In the genomic region with DNA sequence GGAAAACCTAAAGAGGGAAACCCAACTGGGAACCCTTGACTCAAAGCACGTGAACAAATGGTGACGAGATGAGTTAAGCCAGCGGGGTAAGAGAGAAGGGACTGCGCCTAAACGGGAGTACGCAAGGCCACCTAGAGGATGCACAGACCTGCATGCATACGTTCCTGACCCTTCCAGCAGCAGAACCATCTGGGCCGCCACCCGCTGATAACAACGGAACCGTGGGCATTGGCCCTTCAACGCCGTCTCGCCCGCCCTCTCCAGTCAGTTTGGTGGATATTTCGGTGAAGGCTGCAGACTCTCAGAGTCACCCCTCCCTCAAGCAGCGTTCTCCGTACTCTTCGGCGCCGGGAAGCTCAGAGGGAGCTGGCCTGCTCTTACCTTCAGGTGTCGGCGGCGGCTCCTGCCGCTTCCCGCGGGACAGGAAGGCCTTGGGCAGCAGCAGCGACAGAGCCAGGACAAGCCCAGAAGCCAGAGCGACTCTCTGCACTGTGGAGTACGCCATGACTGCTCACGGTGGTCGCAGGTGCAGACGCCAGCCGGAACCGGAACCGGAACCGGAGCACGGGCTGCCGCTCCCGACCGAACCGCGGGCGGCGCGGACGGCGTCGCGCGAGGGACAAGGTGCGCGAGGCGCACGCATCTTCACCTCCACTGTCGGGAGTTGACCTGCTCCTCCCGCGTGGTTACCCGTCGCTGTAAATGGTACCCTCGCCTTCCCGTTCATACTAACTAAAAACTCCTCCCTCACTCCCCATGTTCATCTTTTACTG, we compare ENCODE assay signal across 8 cellular contexts. TPM values are rescaled to one million over a fixed set of nuclear protein-coding genes. Genes with fewer than 3 reads are reported as not detected.
DNase-seq lines count a peak whose midpoint lies in the region; ATAC-seq and TF ChIP-seq lines count a peak whose summit lies in the region.

A gene with protein sequence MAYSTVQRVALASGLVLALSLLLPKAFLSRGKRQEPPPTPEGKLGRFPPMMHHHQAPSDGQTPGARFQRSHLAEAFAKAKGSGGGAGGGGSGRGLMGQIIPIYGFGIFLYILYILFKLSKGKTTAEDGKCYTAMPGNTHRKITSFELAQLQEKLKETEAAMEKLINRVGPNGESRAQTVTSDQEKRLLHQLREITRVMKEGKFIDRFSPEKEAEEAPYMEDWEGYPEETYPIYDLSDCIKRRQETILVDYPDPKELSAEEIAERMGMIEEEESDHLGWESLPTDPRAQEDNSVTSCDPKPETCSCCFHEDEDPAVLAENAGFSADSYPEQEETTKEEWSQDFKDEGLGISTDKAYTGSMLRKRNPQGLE (minus strand): TSS at position 541 of the 773 bp plus-strand sequence. CDS start 36 bp downstream, at position 505.

- no peak within 1 kb of the TSS for H2BK120ac ChIP-seq in H9 (ENCODE audit: low read depth, low read length, poor library complexity, severe bottlenecking)

- H3K18ac ChIP-seq in H9 (ENCODE audit: insufficient read length, low read depth, low read length), result peak within 1 kb of the TSS; percentile 6

- H3K9me2 ChIP-seq in hepatocyte (replicated peaks; ENCODE audit: insufficient read depth), result no peaks in the 10 kb centered on the region

- no peak within 1 kb of the TSS for H3K56ac ChIP-seq in H9 (ENCODE audit: insufficient read length, low read depth, low read length)

- H3K23me2 ChIP-seq in H9 (ENCODE audit: insufficient read length, low read depth, low read length, poor library complexity, severe bottlenecking), result peaks cover 7% of the 10 kb centered on the region

- no CpG with 5 or more reads among the region's 62 CpGs for WGBS in H9 (ENCODE audit: extremely low coverage, insufficient read length, low lambda C conversion rate)
- WGBS in hepatocyte (ENCODE audit: low lambda C conversion rate, missing lambda C conversion rate), result 2% methylated on average over 59 of the region's 62 CpGs
- WGBS in sigmoid colon, 2 donors, result 3 to 22% methylated on average over 62 of the region's 62 CpGs

- H3K36me3 ChIP-seq in hepatocyte (replicated peaks; ENCODE audit: insufficient read depth, low read depth) (no peaks in the 10 kb centered on the region), sigmoid colon (no peaks in the 10 kb centered on the region)

- no peak for TF ChIP-seq EP300 in sigmoid colon (IDR thresholded peaks at IDR 0.05)

- H3K27ac ChIP-seq in H9 (ENCODE audit: insufficient read length, low read depth, low read length) (no peak within 1 kb of the TSS), hepatocyte (no peak within 1 kb of the TSS), sigmoid colon (peak within 1 kb of the TSS; percentile 56 to 73 (median 62))

- peak; percentile 15 for DNase-seq in DMS114 treated with DMSO at 0.1 percent for 48 hours (lab: John Stamatoyannopoulos, UW; ENCODE audit: unreplicated experiment)
- peak; percentile 71 for DNase-seq in H9
- DNase-seq in NCI-H524 (lab: John Stamatoyannopoulos, UW), result peak; percentile 72 to 81
- DNase-seq in activated naive CD4-positive, alpha-beta T cell treated with Interleukin-2 at 50 U/mL for 16 hours, result peak; percentile 55
- peak; percentile 16 for DNase-seq in hepatocyte (ENCODE audit: low spot score)
- peak; percentile 69 for DNase-seq in sigmoid colon
- DNase-seq in dermis blood vessel endothelial cell, result no peak

- no peak within 1 kb of the TSS for H2BK12ac ChIP-seq in H9 (ENCODE audit: insufficient read length, low read depth, low read length)

- no peak within 1 kb of the TSS for H4K5ac ChIP-seq in H9 (ENCODE audit: insufficient read length, low read depth, low read length)

- H4K91ac ChIP-seq in H9 (ENCODE audit: insufficient read length, low read depth, low read length), result no peak within 1 kb of the TSS

- H2BK20ac ChIP-seq in H9 (ENCODE audit: low read depth, low read length, poor library complexity, severe bottlenecking), result no peak within 1 kb of the TSS

- no peak within 1 kb of the TSS for H3K4ac ChIP-seq in H9 (ENCODE audit: low read depth, low read length)

- peak; percentile 46; the same call in 2 of the 3 replicates for TF ChIP-seq CTCF in H9 (conservative IDR thresholded peaks at IDR 0.05)
- TF ChIP-seq CTCF in hepatocyte (IDR thresholded peaks at IDR 0.05; ENCODE audit: poor library complexity), result no peak
- TF ChIP-seq CTCF in sigmoid colon (IDR thresholded peaks at IDR 0.05), result peak in 1 of 4 experiments; percentile 8

- H2BK5ac ChIP-seq in H9 (ENCODE audit: insufficient read length, low read length), result no peak within 1 kb of the TSS

- no peak within 1 kb of the TSS for H3K23ac ChIP-seq in H9 (ENCODE audit: insufficient read length, low read depth, low read length)

- H3K4me1 ChIP-seq in H9 (ENCODE audit: insufficient read depth, low read length), result no peaks in the 10 kb centered on the region
- H3K4me1 ChIP-seq in hepatocyte (ENCODE audit: insufficient read depth), result peaks cover 3% of the 10 kb centered on the region
- peaks cover 0 to 16% (median 2%) of the 10 kb centered on the region in 4 donors for H3K4me1 ChIP-seq in sigmoid colon

- H3K4me3 ChIP-seq in hepatocyte (peak within 1 kb of the TSS; percentile 36), sigmoid colon (peak within 1 kb of the TSS; percentile 62 to 84 (median 72))

- H4K8ac ChIP-seq in H9 (replicated peaks; ENCODE audit: insufficient read length, low read depth, low read length), result no peak within 1 kb of the TSS

- H3K14ac ChIP-seq in H9 (ENCODE audit: insufficient read depth, low read length), result peak within 1 kb of the TSS; percentile 9; the same call in 1 of the 2 replicates

- peak within 1 kb of the TSS; percentile 73 to 92 (median 84); a peak in 5 of 7 replicates for H3K27ac Mint-ChIP-seq in H9

- no peaks in the 10 kb centered on the region for H4K20me1 ChIP-seq in H9 (ENCODE audit: control insufficient read depth, insufficient read depth, insufficient read length)
- H4K20me1 ChIP-seq in hepatocyte (ENCODE audit: insufficient read depth, poor library complexity, severe bottlenecking), result no peaks in the 10 kb centered on the region

- H3K79me2 ChIP-seq in H9 (ENCODE audit: insufficient read depth, low read length) (peaks cover 3% of the 10 kb centered on the region; the same call in 1 of the 2 replicates), hepatocyte (no peaks in the 10 kb centered on the region)

- peak within 1 kb of the TSS; percentile 83 to 95 for H3K4me3 Mint-ChIP-seq in H9

- no peak within 1 kb of the TSS for H2BK15ac ChIP-seq in H9 (ENCODE audit: low read depth, low read length)

- no peaks in the 10 kb centered on the region; a peak in 1 of 7 replicates for H3K36me3 Mint-ChIP-seq in H9 (ENCODE audit: insufficient read depth in 1 of 3, low read depth in 3 of 3)

- H3K9me3 ChIP-seq in H9 (ENCODE audit: control insufficient read depth, low read depth, low read length), result no peaks in the 10 kb centered on the region
- no peaks in the 10 kb centered on the region for H3K9me3 ChIP-seq in hepatocyte (ENCODE audit: low read depth)
- H3K9me3 ChIP-seq in sigmoid colon, result no peaks in the 10 kb centered on the region

- no peaks in the 10 kb centered on the region for H3K9me3 Mint-ChIP-seq in H9

- H3K79me1 ChIP-seq in H9 (ENCODE audit: insufficient read depth, low read depth, low read length, poor library complexity, severe bottlenecking), result no peaks in the 10 kb centered on the region

- intact Hi-C loops in sigmoid colon (cut with DNase I), result no loop called here

- no peak for TF ChIP-seq POLR2A in sigmoid colon (IDR thresholded peaks at IDR 0.05)

- H3K4me1 Mint-ChIP-seq in H9, result peaks cover 20 to 23% of the 10 kb centered on the region in 2 experiments

- H2AFZ ChIP-seq in H9 (ENCODE audit: low read length) (no peak within 1 kb of the TSS), hepatocyte (peak within 1 kb of the TSS; percentile 58)

- peak within 1 kb of the TSS; percentile 45 for H3K9ac ChIP-seq in H9 (ENCODE audit: extremely low read depth, insufficient read length, low read length)

- H3K4me2 ChIP-seq in H9 (ENCODE audit: insufficient read depth, insufficient read length, low read length) (peak within 1 kb of the TSS; percentile 82), hepatocyte (peak within 1 kb of the TSS; percentile 93)

- no peak within 1 kb of the TSS for H2AK5ac ChIP-seq in H9 (ENCODE audit: insufficient read length, low read length)

- no peak within 1 kb of the TSS for H3T11ph ChIP-seq in H9 (ENCODE audit: low read length)

- ATAC-seq in HG03460 (IDR thresholded peaks at IDR 0.05; ENCODE audit: unreplicated experiment), result no peak

- no peaks in the 10 kb centered on the region for H3K27me3 ChIP-seq in H9 (ENCODE audit: insufficient read depth, low read length)
- H3K27me3 ChIP-seq in hepatocyte, result peaks cover 58% of the 10 kb centered on the region
- H3K27me3 ChIP-seq in sigmoid colon, result peaks cover 0 to 8% (median 0%) of the 10 kb centered on the region in 3 donors

- H3K27me3 Mint-ChIP-seq in H9 (ENCODE audit: low read depth), result peaks cover 29% of the 10 kb centered on the region

RNA-seq across cellular contexts. Expression of the gene that starts here (rescaled TPM):
- 19.9 and 23.7 TPM in 2 replicates for total RNA-seq in H9 (2021)
- 2.8 and 3.2 TPM in 2 replicates for total RNA-seq in hepatocyte
- 2.9 and 3.6 TPM in 2 replicates for polyA plus RNA-seq in hepatocyte
- 10 to 100 TPM; 13.7 to 34.9 (median 19.5) TPM for total RNA-seq in sigmoid colon
- polyA plus RNA-seq in sigmoid colon, result 1 to 10 TPM in 1 of 3 donors, under 1 TPM in 1, not detected in 1; 0.23 to 4.7 TPM
- total RNA-seq in dermis blood vessel endothelial cell, result not detected in 2 replicates

Comparison
In these comparisons a context has a peak if more than half of its experiments do, and no peak if none do; other contexts are left out.
1. H3K27ac ChIP-seq: peak in sigmoid colon (4 of 4); none in H9 (single experiment) and hepatocyte (single experiment).